ENCODE assay signal across 10 cellular contexts in genomic region chr14:91410781-91411536, GRCh38. TPM values are rescaled to one million over a fixed set of nuclear protein-coding genes. Genes with fewer than 3 reads are reported as not detected.
DNase-seq lines count a peak whose midpoint lies in the region; ATAC-seq and TF ChIP-seq lines count a peak whose summit lies in the region.
"Had no signal": no experiment of that assay in that cellular context is flagged by ENCODE, and none has a peak within 500 bp of the region (broad histone marks: within the 10 kb centered on the region; RNA-seq: fewer than 3 reads in every experiment).

No MANE protein-coding gene starts in this region.

- no peaks in the 10 kb centered on the region for H3K9me2 ChIP-seq in neural cell (ENCODE audit: insufficient read depth, low read length)

- H3K4me2 ChIP-seq in neural cell (ENCODE audit: low read length) = peak overlapping the region; percentile 44

- H3K9me3 Mint-ChIP-seq in activated CD8-positive, alpha-beta T cell treated with anti-CD3 and anti-CD28 coated beads, Interleukin-2, amount 10 ng/mL, durations not matched to agents 7 days and 5 days (ENCODE audit: insufficient read depth) = no peaks in the 10 kb centered on the region

- intact Hi-C loops in gastrocnemius medialis (cut with DNase I; ENCODE audit: low total_unique reads) = no loop called here
- intact Hi-C loops in dorsolateral prefrontal cortex (cut with DNase I) = no loop called here

- peak; percentile 30 for ATAC-seq in HG02798 (IDR thresholded peaks at IDR 0.05; ENCODE audit: poor library complexity, unreplicated experiment)
- peak; percentile 14 for ATAC-seq in activated CD8-positive, alpha-beta T cell treated with anti-CD3 and anti-CD28 coated beads, Interleukin-2, amount 10 ng/mL, durations not matched to agents 7 days and 5 days
- no peak for ATAC-seq in gastrocnemius medialis
- ATAC-seq in HG03095 (IDR thresholded peaks at IDR 0.05; ENCODE audit: unreplicated experiment) = no peak

- no peaks in the 10 kb centered on the region for H3K4me1 ChIP-seq in gastrocnemius medialis
- H3K4me1 ChIP-seq: breast epithelium had no signal

- no peaks in the 10 kb centered on the region for H4K20me1 ChIP-seq in neural cell (ENCODE audit: insufficient read depth)

- CTCF ChIA-PET in activated CD8-positive, alpha-beta T cell treated with anti-CD3 and anti-CD28 coated beads, Interleukin-2, amount 10 ng/mL, durations not matched to agents 7 days and 5 days (lab: Charles Lee) = interaction anchor here (0.8 to 1.8 kb wide), 8 partner anchors 8 to 87 kb away, joined by 3 to 22 read pairs (median 6); no protein-coding TSS in a partner anchor

- H3K27ac ChIP-seq in neural cell (ENCODE audit: low read length) = peak overlapping the region; percentile 74
- no peak overlapping the region for H3K27ac ChIP-seq in gastrocnemius medialis
- no peak overlapping the region for H3K27ac ChIP-seq in coronary artery
- H3K27ac ChIP-seq in dorsolateral prefrontal cortex = no peak overlapping the region
- H3K27ac ChIP-seq: breast epithelium had no signal

- H3K9ac ChIP-seq in neural cell (ENCODE audit: low read length) = peak overlapping the region; percentile 38

- H3K36me3 ChIP-seq in neural cell (ENCODE audit: insufficient read depth, low read length) = no peaks in the 10 kb centered on the region
- no peaks in the 10 kb centered on the region for H3K36me3 ChIP-seq in gastrocnemius medialis
- H3K36me3 ChIP-seq: breast epithelium had no signal

- H3K27ac Mint-ChIP-seq in activated CD8-positive, alpha-beta T cell treated with anti-CD3 and anti-CD28 coated beads, Interleukin-2, amount 10 ng/mL, durations not matched to agents 7 days and 5 days = peak overlapping the region; percentile 92

- no peak for TF ChIP-seq RAD21 in neural cell (conservative IDR thresholded peaks at IDR 0.05)

- no peak for TF ChIP-seq CTCF in neural cell (IDR thresholded peaks at IDR 0.05; ENCODE audit: poor library complexity, severe bottlenecking)
- TF ChIP-seq CTCF in gastrocnemius medialis (IDR thresholded peaks at IDR 0.05 in 4 of 5, conservative IDR thresholded peaks at IDR 0.05 in 1 of 5) = no peak
- no peak for TF ChIP-seq CTCF in coronary artery (IDR thresholded peaks at IDR 0.05)
- TF ChIP-seq CTCF in dorsolateral prefrontal cortex (IDR thresholded peaks at IDR 0.05 in 54 of 56, conservative IDR thresholded peaks at IDR 0.05 in 2 of 56; ENCODE audit: low read depth in 1 of 56, partially characterized antibody in 56 of 56) = no peak

- in situ Hi-C loops in gastrocnemius medialis (cut with MboI; ENCODE audit: low sequenced_read_pairs in 4 of 4) = loop anchor here in 2 of 4 donors (10.0 kb wide), 1 partner anchor 86 kb away; no protein-coding TSS in a partner anchor

- no peak overlapping the region for H2AFZ ChIP-seq in neural cell (ENCODE audit: low read depth, low read length)

- POLR2A ChIA-PET in activated CD8-positive, alpha-beta T cell treated with anti-CD3 and anti-CD28 coated beads, Interleukin-2, amount 10 ng/mL, durations not matched to agents 7 days and 5 days (lab: Charles Lee) = interaction anchor here (0.5 to 1.5 kb wide), 8 partner anchors 11 to 166 kb away, joined by 3 to 7 read pairs (median 4); partner anchors contain the start of gene GPR68

- H3K4me1 Mint-ChIP-seq in activated CD8-positive, alpha-beta T cell treated with anti-CD3 and anti-CD28 coated beads, Interleukin-2, amount 10 ng/mL, durations not matched to agents 7 days and 5 days (ENCODE audit: low read depth) = peaks cover 88% of the 10 kb centered on the region

- H3K27me3 ChIP-seq in neural cell (ENCODE audit: insufficient read depth, low read depth, low read length) = no peaks in the 10 kb centered on the region
- no peaks in the 10 kb centered on the region for H3K27me3 ChIP-seq in gastrocnemius medialis
- H3K27me3 ChIP-seq in dorsolateral prefrontal cortex = no peaks in the 10 kb centered on the region
- H3K27me3 ChIP-seq: breast epithelium had no signal

- peaks cover 65% of the 10 kb centered on the region for H3K79me2 ChIP-seq in neural cell (replicated peaks; ENCODE audit: insufficient read depth, low read length)

- H3K9me3 ChIP-seq in neural cell (ENCODE audit: low read length) (no peaks in the 10 kb centered on the region), gastrocnemius medialis (no peaks in the 10 kb centered on the region)
- H3K9me3 ChIP-seq: breast epithelium had no signal

- H3F3A ChIP-seq in neural cell (ENCODE audit: insufficient read depth, low read length, poor library complexity, severe bottlenecking) = no peaks in the 10 kb centered on the region

- peak overlapping the region; percentile 64 for H3K4me3 Mint-ChIP-seq in activated CD8-positive, alpha-beta T cell treated with anti-CD3 and anti-CD28 coated beads, Interleukin-2, amount 10 ng/mL, durations not matched to agents 7 days and 5 days

- H3K4me3 ChIP-seq in GM08714 (ENCODE audit: low read length) (peak overlapping the region; percentile 48; the same call in 1 of the 2 replicates), neural cell (ENCODE audit: low read length) (peak overlapping the region; percentile 45), gastrocnemius medialis (no peak overlapping the region), coronary artery (no peak overlapping the region), dorsolateral prefrontal cortex (no peak overlapping the region)
- H3K4me3 ChIP-seq: breast epithelium had no signal

- H3K36me3 Mint-ChIP-seq in activated CD8-positive, alpha-beta T cell treated with anti-CD3 and anti-CD28 coated beads, Interleukin-2, amount 10 ng/mL, durations not matched to agents 7 days and 5 days (ENCODE audit: low read depth) = peaks cover 83% of the 10 kb centered on the region

- TF ChIP-seq EP300 in neural cell (conservative IDR thresholded peaks at IDR 0.05; ENCODE audit: poor library complexity, severe bottlenecking) = no peak

- H3K27me3 Mint-ChIP-seq in activated CD8-positive, alpha-beta T cell treated with anti-CD3 and anti-CD28 coated beads, Interleukin-2, amount 10 ng/mL, durations not matched to agents 7 days and 5 days (ENCODE audit: low read depth) = no peaks in the 10 kb centered on the region

- TF ChIP-seq POLR2A in gastrocnemius medialis (IDR thresholded peaks at IDR 0.05) = no peak

- peak; percentile 45 for DNase-seq in activated CD8-positive, alpha-beta T cell treated with anti-CD3 and anti-CD28 coated beads, Interleukin-2, amount 10 ng/mL, durations not matched to agents 7 days and 5 days
- DNase-seq in gastrocnemius medialis (no peak), coronary artery (ENCODE audit: low spot score) (no peak), dorsolateral prefrontal cortex (no peak)
- DNase-seq: NCI-H1092 treated with DMSO at 0.1 percent for 48 hours had no signal

TF ChIP-seq in neural cell, 6 proteins besides CTCF, POLR2A, EP300 and RAD21:
- TF ChIP-seq EZH2 (IDR thresholded peaks at IDR 0.05; ENCODE audit: borderline replicate concordance, insufficient read depth, low read length, poor library complexity, severe bottlenecking) (no peak), TAF1 (IDR thresholded peaks at IDR 0.05; ENCODE audit: low read depth) (no peak), SMC3 (conservative IDR thresholded peaks at IDR 0.05; ENCODE audit: poor library complexity) (no peak), REST (IDR thresholded peaks at IDR 0.05; ENCODE audit: borderline replicate concordance) (no peak), MXI1 (conservative IDR thresholded peaks at IDR 0.05; ENCODE audit: poor library complexity, severe bottlenecking) (no peak), POLR2AphosphoS5 (IDR thresholded peaks at IDR 0.05) (no peak)
TF ChIP-seq in neural cell: peak in this region for 0.

RNA-seq across cellular contexts. Expression of gene CCDC88C, which starts 6.7 kb away (rescaled TPM):
- total RNA-seq in activated CD8-positive, alpha-beta T cell treated with anti-CD3 and anti-CD28 coated beads, Interleukin-2, amount 10 ng/mL, durations not matched to agents 7 days and 5 days = 100 to 1,000 TPM; 147 to 153 TPM
- 20.1 and 33.8 TPM in 2 replicates for polyA plus RNA-seq in neural cell
- polyA minus RNA-seq in neural cell = 67.4 and 72.3 TPM in 2 replicates
- total RNA-seq in gastrocnemius medialis (1 to 10 TPM; 1.1 to 2.7 (median 2.1) TPM), dorsolateral prefrontal cortex (10 to 100 TPM in 48 of 120 experiments, 1 to 10 TPM in 72; 2.3 to 20.5 (median 9.2) TPM)

Comparison
In these comparisons a context has a peak if more than half of its experiments do, and no peak if none do; other contexts are left out.
1. H3K4me3 ChIP-seq: peak in GM08714 (single experiment) and neural cell (single experiment); none in gastrocnemius medialis (0 of 4), coronary artery (single experiment) and dorsolateral prefrontal cortex (0 of 59).
2. ATAC-seq: peak in HG02798 (single experiment) and activated CD8-positive, alpha-beta T cell treated with anti-CD3 and anti-CD28 coated beads, Interleukin-2, amount 10 ng/mL, durations not matched to agents 7 days and 5 days (single experiment); none in gastrocnemius medialis (0 of 2) and HG03095 (single experiment).
3. RNA of gene CCDC88C, which starts 6.7 kb away (total RNA-seq): 147 to 153 TPM in activated CD8-positive, alpha-beta T cell treated with anti-CD3 and anti-CD28 coated beads, Interleukin-2, amount 10 ng/mL, durations not matched to agents 7 days and 5 days; 2.3 to 20.5 TPM in dorsolateral prefrontal cortex and 1.1 to 2.7 TPM in gastrocnemius medialis; every median in the first group is over 4 times any median in the second.